11 cellular contexts compared by ENCODE assay signal in the genomic region with DNA sequence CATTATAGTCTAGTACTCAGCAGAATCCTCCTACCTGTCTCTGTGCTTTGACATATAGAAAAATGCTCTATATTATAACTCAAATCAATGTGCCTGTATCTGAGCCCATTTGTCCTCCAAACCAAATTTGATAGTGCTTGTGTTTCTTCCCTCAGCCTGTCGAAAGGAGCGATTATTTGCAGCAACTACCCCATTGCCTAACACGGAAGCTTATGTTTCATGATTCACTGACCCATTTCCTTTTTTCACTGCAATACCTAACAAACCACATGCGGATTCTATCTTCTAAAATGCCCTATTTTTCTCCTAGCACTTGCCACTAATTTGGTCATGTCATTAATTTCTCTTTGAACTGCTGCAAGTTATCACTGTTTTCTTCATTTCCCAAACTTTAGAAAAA.
"Had no signal": no experiment of that assay in that cellular context is flagged by ENCODE, and none has a peak within 500 bp of the region (broad histone marks: within the 10 kb centered on the region; RNA-seq: fewer than 3 reads in every experiment).

No MANE protein-coding gene starts in this region.

- DNase-seq: activated naive CD4-positive, alpha-beta T cell; activated naive CD8-positive, alpha-beta T cell treated with anti-CD3 and anti-CD28 coated beads, Interleukin-2, amount 10 ng/mL, durations not matched to agents 7 days and 5 days; effector CD8-positive, alpha-beta T cell; foreskin melanocyte; mesenchymal stem cell; naive thymus-derived CD8-positive, alpha-beta T cell; pancreas; sigmoid colon; stimulated activated CD4-positive, alpha-beta T cell treated with anti-CD3 and anti-CD28 coated beads, Interleukin-1b, Interleukin-23, amount 100 ng/mL, for 48 hours had no signal

- H3K27ac Mint-ChIP-seq: activated naive CD8-positive, alpha-beta T cell treated with anti-CD3 and anti-CD28 coated beads, Interleukin-2, amount 10 ng/mL, durations not matched to agents 7 days and 5 days; brain; naive thymus-derived CD8-positive, alpha-beta T cell had no signal

- H3K4me3 Mint-ChIP-seq: activated naive CD8-positive, alpha-beta T cell treated with anti-CD3 and anti-CD28 coated beads, Interleukin-2, amount 10 ng/mL, durations not matched to agents 7 days and 5 days; brain; naive thymus-derived CD8-positive, alpha-beta T cell had no signal

- H3K9me3 Mint-ChIP-seq: activated naive CD8-positive, alpha-beta T cell treated with anti-CD3 and anti-CD28 coated beads, Interleukin-2, amount 10 ng/mL, durations not matched to agents 7 days and 5 days; brain had no signal

- H3K4me1 Mint-ChIP-seq: activated naive CD8-positive, alpha-beta T cell treated with anti-CD3 and anti-CD28 coated beads, Interleukin-2, amount 10 ng/mL, durations not matched to agents 7 days and 5 days; brain; naive thymus-derived CD8-positive, alpha-beta T cell had no signal

- H3K36me3 Mint-ChIP-seq: activated naive CD8-positive, alpha-beta T cell treated with anti-CD3 and anti-CD28 coated beads, Interleukin-2, amount 10 ng/mL, durations not matched to agents 7 days and 5 days; brain; naive thymus-derived CD8-positive, alpha-beta T cell had no signal

- ATAC-seq: activated CD4-positive, CD25-positive, alpha-beta regulatory T cell treated with anti-CD3 and anti-CD28 coated beads, Interleukin-2, amount 50 U/mL, for 24 hours; naive thymus-derived CD8-positive, alpha-beta T cell; pancreas had no signal

- H3K27me3 Mint-ChIP-seq: activated naive CD8-positive, alpha-beta T cell treated with anti-CD3 and anti-CD28 coated beads, Interleukin-2, amount 10 ng/mL, durations not matched to agents 7 days and 5 days; naive thymus-derived CD8-positive, alpha-beta T cell had no signal
